24 cellular contexts compared by ENCODE assay signal in genomic region chr9:81705578-81705977, GRCh38. TPM values are rescaled to one million over a fixed set of nuclear protein-coding genes. Genes with fewer than 3 reads are reported as not detected.
DNase-seq lines count a peak whose midpoint lies in the region; ATAC-seq, FAIRE-seq and TF ChIP-seq lines count a peak whose summit lies in the region.
"Had no signal": no experiment of that assay in that cellular context is flagged by ENCODE, and none has a peak within 500 bp of the region (broad histone marks: within the 10 kb centered on the region; RNA-seq: fewer than 3 reads in every experiment).

No MANE protein-coding gene starts in this region.

- TF ChIP-seq POLR2A in endothelial cell of umbilical vein (IDR thresholded peaks at IDR 0.05; ENCODE audit: low read depth, low read length) = no peak

- no peaks in the 10 kb centered on the region for H4K20me1 ChIP-seq in endothelial cell of umbilical vein (replicated peaks; ENCODE audit: control insufficient read depth, extremely low read depth, insufficient read depth, low read length)
- H4K20me1 ChIP-seq: BLaER1 treated with 17β-estradiol and CSF1 and Interleukin-3, amounts not matched to agents 10 nM and 100 nM had no signal

- no peaks in the 10 kb centered on the region for H3K79me2 ChIP-seq in endothelial cell of umbilical vein (ENCODE audit: control insufficient read depth, insufficient read depth, low read length)

- no peaks in the 10 kb centered on the region for H3K27me3 Mint-ChIP-seq in mesothelial cell of epicardium (ENCODE audit: low read depth)
- H3K27me3 Mint-ChIP-seq: B cell had no signal

- H3K36me3 Mint-ChIP-seq in mesothelial cell of epicardium = no peaks in the 10 kb centered on the region
- H3K36me3 Mint-ChIP-seq: CD8-positive, alpha-beta T cell had no signal

- POLR2A ChIA-PET in endothelial cell of umbilical vein (lab: Charles Lee) = no interaction called here

- H2AFZ ChIP-seq in endothelial cell of umbilical vein (ENCODE audit: low read depth, low read length) = no peak overlapping the region

- CTCF ChIA-PET in endothelial cell of umbilical vein (lab: Charles Lee) = no interaction called here

- no peak overlapping the region for H3K4me3 Mint-ChIP-seq in mesothelial cell of epicardium
- H3K4me3 Mint-ChIP-seq: B cell; CD4-positive, alpha-beta T cell; CD8-positive, alpha-beta T cell had no signal

- no TSS peak for BruUV-seq in endothelial cell of umbilical vein (replicated peaks; lab: Mats Ljungman, UMichigan)

- intact Hi-C loops in endothelial cell of umbilical vein (cut with micrococcal nuclease) = no loop called here

- no peak overlapping the region for H3K4me3 ChIP-seq in endothelial cell of umbilical vein (replicated peaks in 1 of 3; ENCODE audit: insufficient read depth in 1 of 3, low read depth in 1 of 3, low read length in 3 of 3)
- H3K4me3 ChIP-seq in effector memory CD4-positive, alpha-beta T cell (ENCODE audit: insufficient read depth, low read depth, low read length, poor library complexity, severe bottlenecking) = no peak overlapping the region
- H3K4me3 ChIP-seq: A549; BLaER1 treated with 17β-estradiol and CSF1 and Interleukin-3, amounts not matched to agents 10 nM and 100 nM; GM12878 had no signal

- H3K27me3 ChIP-seq in endothelial cell of umbilical vein (ENCODE audit: control insufficient read depth in 2 of 2, insufficient read depth in 2 of 2, low read length in 2 of 2) = no peaks in the 10 kb centered on the region
- no peaks in the 10 kb centered on the region for H3K27me3 ChIP-seq in effector memory CD4-positive, alpha-beta T cell (replicated peaks; ENCODE audit: control insufficient read depth, insufficient read depth, low read length, poor library complexity, severe bottlenecking)
- H3K27me3 ChIP-seq: BLaER1 treated with 17β-estradiol and CSF1 and Interleukin-3, amounts not matched to agents 10 nM and 100 nM had no signal

- no peaks in the 10 kb centered on the region for H3K9me1 ChIP-seq in endothelial cell of umbilical vein (replicated peaks; ENCODE audit: control insufficient read depth, extremely low read depth, insufficient read depth, low read length)

- peaks cover 4% of the 10 kb centered on the region for H3K4me1 Mint-ChIP-seq in mesothelial cell of epicardium
- H3K4me1 Mint-ChIP-seq: B cell had no signal

- no peaks in the 10 kb centered on the region for H3K9me3 Mint-ChIP-seq in mesothelial cell of epicardium
- H3K9me3 Mint-ChIP-seq: CD4-positive, alpha-beta T cell; CD8-positive, alpha-beta T cell had no signal

- ATAC-seq in HG02973 (IDR thresholded peaks at IDR 0.05; ENCODE audit: unreplicated experiment) = no peak
- ATAC-seq: A549; CD8-positive, alpha-beta T cell; GM12878 had no signal

- no peak overlapping the region for H3K27ac ChIP-seq in endothelial cell of umbilical vein (ENCODE audit: insufficient read depth, low read depth, low read length)
- no peak overlapping the region for H3K27ac ChIP-seq in effector memory CD4-positive, alpha-beta T cell (ENCODE audit: insufficient read depth, low read length, poor library complexity, severe bottlenecking)
- H3K27ac ChIP-seq: 22Rv1; A549; BLaER1 treated with 17β-estradiol and CSF1 and Interleukin-3, amounts not matched to agents 10 nM and 100 nM; C4-2B had no signal

- no peaks in the 10 kb centered on the region for H3K36me3 ChIP-seq in endothelial cell of umbilical vein (ENCODE audit: control insufficient read depth in 2 of 2, extremely low read depth in 1 of 2, insufficient read depth in 2 of 2, low read length in 2 of 2)
- H3K36me3 ChIP-seq in effector memory CD4-positive, alpha-beta T cell (ENCODE audit: control insufficient read depth, insufficient read depth, low read length) = no peaks in the 10 kb centered on the region
- H3K36me3 ChIP-seq: BLaER1 treated with 17β-estradiol and CSF1 and Interleukin-3, amounts not matched to agents 10 nM and 100 nM had no signal

- H3K27ac Mint-ChIP-seq in mesothelial cell of epicardium = peak overlapping the region; percentile 53
- H3K27ac Mint-ChIP-seq: B cell; CD4-positive, alpha-beta T cell; CD8-positive, alpha-beta T cell had no signal

- H3K4me2 ChIP-seq in endothelial cell of umbilical vein (ENCODE audit: insufficient read depth, low read length) = no peak overlapping the region
- H3K4me2 ChIP-seq: A549; BLaER1 treated with 17β-estradiol and CSF1 and Interleukin-3, amounts not matched to agents 10 nM and 100 nM had no signal

- peak; percentile 21 for FAIRE-seq in endothelial cell of umbilical vein (lab: Jason Lieb, UNC)
- FAIRE-seq: A549, GM12878, GM12892, GM18507 had no signal

- H3K9me3 ChIP-seq in endothelial cell of umbilical vein (replicated peaks; ENCODE audit: control insufficient read depth, insufficient read depth, low read length) = no peaks in the 10 kb centered on the region
- no peaks in the 10 kb centered on the region for H3K9me3 ChIP-seq in effector memory CD4-positive, alpha-beta T cell (ENCODE audit: control insufficient read depth, low read length)
- H3K9me3 ChIP-seq: A549 had no signal

- peak; percentile 63 for DNase-seq in COLO829 (ENCODE audit: low spot score)
- DNase-seq in endothelial cell of umbilical vein (ENCODE audit: low read depth, low spot score) = no peak
- DNase-seq in mesothelial cell of epicardium (ENCODE audit: low spot score in 2 of 2, unreplicated experiment in 2 of 2) = no peak
- no peak for DNase-seq in effector memory CD4-positive, alpha-beta T cell
- DNase-seq: AML-193; CD4-positive, alpha-beta T cell; CD8-positive, alpha-beta T cell; COR-L47; DMS 273 treated with DMSO at 0.1 percent for 48 hours; DMS153; DMS53; DMS79; DND-41; EL; GDM1 had no signal

- H3K4me1 ChIP-seq in endothelial cell of umbilical vein (ENCODE audit: control insufficient read depth, extremely low read depth, insufficient read depth, low read length) = no peaks in the 10 kb centered on the region
- no peaks in the 10 kb centered on the region for H3K4me1 ChIP-seq in effector memory CD4-positive, alpha-beta T cell (ENCODE audit: control insufficient read depth, insufficient read depth, low read length, poor library complexity, severe bottlenecking)
- H3K4me1 ChIP-seq: A549; BLaER1 treated with 17β-estradiol and CSF1 and Interleukin-3, amounts not matched to agents 10 nM and 100 nM had no signal

- dilution Hi-C loops in endothelial cell of umbilical vein (cut with MboI; ENCODE audit: extremely low pct_ligation_motif_present, low sequenced_read_pairs) = no loop called here

- H3K9ac ChIP-seq in endothelial cell of umbilical vein (replicated peaks; ENCODE audit: extremely low read depth, insufficient read depth, low read length) = no peak overlapping the region
- H3K9ac ChIP-seq: BLaER1 treated with 17β-estradiol and CSF1 and Interleukin-3, amounts not matched to agents 10 nM and 100 nM had no signal

- TF ChIP-seq CTCF in endothelial cell of umbilical vein (IDR thresholded peaks at IDR 0.05; ENCODE audit: extremely low read depth in 1 of 2, insufficient read depth in 1 of 2, low read depth in 1 of 2, low read length in 2 of 2) (no peak), mesothelial cell of epicardium (IDR thresholded peaks at IDR 0.05; ENCODE audit: unreplicated experiment) (no peak)

TF ChIP-seq in endothelial cell of umbilical vein, 7 proteins besides CTCF, POLR2A, EP300 and RAD21:
- TF ChIP-seq FOS (IDR thresholded peaks at IDR 0.05; ENCODE audit: borderline replicate concordance, insufficient read depth, low read length) (no peak), POLR2AphosphoS5 (IDR thresholded peaks at IDR 0.05; ENCODE audit: insufficient read depth, low read depth, low read length) (no peak), JUN (IDR thresholded peaks at IDR 0.05; ENCODE audit: borderline replicate concordance, insufficient read depth, insufficient read length, low read depth) (no peak), MYC (IDR thresholded peaks at IDR 0.05; ENCODE audit: low read depth, low read length) (no peak), EZH2 (IDR thresholded peaks at IDR 0.05; ENCODE audit: borderline replicate concordance, low read depth, low read length, severe bottlenecking) (no peak), GATA2 (IDR thresholded peaks at IDR 0.05; ENCODE audit: insufficient read depth, insufficient read length, low read depth, low read length) (no peak), MAX (IDR thresholded peaks at IDR 0.05; ENCODE audit: insufficient read depth, insufficient read length) (no peak)

RNA-seq across cellular contexts. Expression of gene TLE1, which starts 16.2 kb away (rescaled TPM):
- total RNA-seq in endothelial cell of umbilical vein (58.2 and 60.8 TPM in 2 replicates), mesothelial cell of epicardium (88.7 to 97.9 TPM (median 90.7 TPM) in 3 replicates)
- polyA plus RNA-seq in endothelial cell of umbilical vein = 54.6 and 55.0 TPM in 2 replicates
- 50.4 and 55.6 TPM in 2 replicates for polyA plus RNA-seq in endothelial cell of umbilical vein (2011; cell fraction: cytosol; rRNA removed)
- 67.2 and 67.7 TPM in 2 replicates for polyA plus RNA-seq in endothelial cell of umbilical vein (2011; cell fraction: nucleus; rRNA removed)
- 46.0 and 50.3 TPM in 2 replicates for polyA plus RNA-seq in endothelial cell of umbilical vein (2012)
- polyA minus RNA-seq in endothelial cell of umbilical vein = 59.1 and 65.1 TPM in 2 replicates
- polyA minus RNA-seq in endothelial cell of umbilical vein (2011; cell fraction: cytosol; rRNA and poly(A)+ RNA removed) = not detected
- polyA minus RNA-seq in endothelial cell of umbilical vein (2011; cell fraction: nucleus; rRNA and poly(A)+ RNA removed) = 57.3 and 57.5 TPM in 2 replicates
